In the genomic region with DNA sequence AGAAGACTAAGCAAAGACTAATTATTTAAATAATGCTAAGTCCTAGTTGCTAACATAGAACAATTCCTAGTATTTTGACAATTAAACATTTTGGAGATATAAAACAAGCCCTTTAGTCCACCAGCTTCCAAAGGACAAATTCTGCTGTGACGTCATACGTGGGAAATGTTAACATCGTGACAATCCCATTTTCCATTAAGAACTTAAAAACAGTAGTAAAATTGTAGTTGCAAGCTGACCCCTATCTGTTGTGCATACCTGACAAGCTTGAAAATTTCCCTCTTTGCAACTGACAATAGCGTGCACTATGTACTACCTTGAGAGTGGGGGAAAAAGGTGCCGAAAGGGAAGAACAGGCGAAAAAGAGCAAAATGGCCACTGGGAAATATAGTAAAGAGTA, we compare ENCODE assay signal across 11 cellular contexts.
"Had no signal": no experiment of that assay in that cellular context is flagged by ENCODE, and none has a peak within 500 bp of the region (broad histone marks: within the 10 kb centered on the region; RNA-seq: fewer than 3 reads in every experiment).

No MANE protein-coding gene starts in this region.

- H3K27ac ChIP-seq: GM23248 had no signal

- H3K4me3 Mint-ChIP-seq: GM23338, H9, HFFc6 had no signal

- H2AFZ ChIP-seq: GM23248, GM23338 had no signal

- H3K4me3 ChIP-seq: GM23248, GM23338, HAP-1 had no signal

- DNase-seq: GM23248, GOT3, H7, H9, HCEC 1CT, HFFc6 had no signal

- H3K9me3 ChIP-seq: HAP-1 had no signal

- ATAC-seq: GM23338, HCT116 had no signal

- H3K4me2 ChIP-seq: GM23338 had no signal

- H3K36me3 ChIP-seq: HAP-1 had no signal

- H3K9ac ChIP-seq: GM23248 had no signal

- FAIRE-seq: H1, H54 had no signal

- H3K27ac Mint-ChIP-seq: GM23338, HFFc6 had no signal

- H3K4me1 ChIP-seq: HAP-1 had no signal

- H3K9me3 Mint-ChIP-seq: GM23338, H9 had no signal
